1 cellular context compared by ENCODE assay signal in genomic region chr10:95722496-95722895, GRCh38. TPM values are rescaled to one million over a fixed set of nuclear protein-coding genes. Genes with fewer than 3 reads are reported as not detected.
"Had no signal": no experiment of that assay in that cellular context is flagged by ENCODE, and none has a peak within 500 bp of the region (broad histone marks: within the 10 kb centered on the region; RNA-seq: fewer than 3 reads in every experiment).

No MANE protein-coding gene starts in this region.

RNA-seq across cellular contexts. Expression of gene ENTPD1, which starts 33.5 kb away (rescaled TPM):
- total RNA-seq: bronchial epithelial cell had no signal
